1 cellular context compared by ENCODE assay signal in the genomic region with DNA sequence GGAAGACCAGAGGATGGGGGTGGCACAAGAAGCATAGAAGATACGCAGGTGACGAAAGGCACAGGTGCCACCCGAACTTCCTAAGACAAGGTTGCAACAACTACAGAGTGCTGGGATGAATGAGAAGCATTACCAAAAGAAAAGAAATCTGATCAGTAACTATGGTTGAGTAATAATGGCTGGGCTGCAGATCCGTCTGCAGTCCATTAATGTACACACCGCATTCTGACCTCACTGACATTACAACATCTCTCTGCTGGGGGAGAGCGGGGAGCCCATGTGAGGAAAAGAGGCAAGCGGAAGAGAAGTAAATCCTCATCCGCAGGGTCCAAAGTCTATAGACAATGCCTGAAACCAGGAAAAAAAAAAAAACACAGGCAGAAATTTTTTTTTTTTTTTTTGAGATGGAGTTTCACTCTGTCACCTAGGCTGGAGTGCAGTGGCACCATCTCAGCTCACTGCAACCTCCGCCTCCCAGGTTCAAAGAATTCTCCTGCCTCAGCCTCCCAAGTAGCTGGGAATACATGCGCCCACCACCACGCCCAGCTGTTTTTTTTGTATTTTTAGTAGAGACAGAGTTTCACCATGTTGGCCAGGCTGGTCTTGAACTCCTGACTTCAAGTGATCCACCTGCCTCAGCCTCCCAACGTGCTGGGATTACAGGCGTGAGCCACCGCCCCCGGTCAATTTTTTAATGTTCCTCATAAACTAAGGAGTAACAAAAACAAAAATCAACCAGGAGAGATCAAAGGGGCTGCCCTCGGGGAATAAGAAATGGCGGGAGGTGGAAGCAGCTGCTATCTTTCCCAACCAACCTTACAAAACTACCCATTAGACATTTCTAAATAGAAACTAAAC.
TF ChIP-seq lines count a peak whose summit lies in the region.
"Not testable (repeated sequence)": the region's sequence is repeated elsewhere in the genome, so short reads cannot be mapped to it uniquely, and the experiment has no call there.

No MANE protein-coding gene starts in this region.

TF ChIP-seq in HepG2, 621 proteins besides CTCF, POLR2A, EP300 and RAD21 (continues in another document):
- TF ChIP-seq DRAP1 (CRISPR knock-in tag; IDR thresholded peaks at IDR 0.05) (0 out of 2 replicates have a peak, but pooled peaks have one; percentile 49), MED1 (CRISPR knock-in tag; IDR thresholded peaks at IDR 0.05) (peak; percentile 95), HHEX (CRISPR knock-in tag; IDR thresholded peaks at IDR 0.05) (peak; percentile 27; the same call in 1 of the 2 replicates), HMG20A (CRISPR knock-in tag; IDR thresholded peaks at IDR 0.05; ENCODE audit: borderline replicate concordance) (peak; percentile 83; the same call in 1 of the 2 replicates), SIN3A (IDR thresholded peaks at IDR 0.05; ENCODE audit: borderline replicate concordance, low read depth, low read length) (0 out of 2 replicates have a peak, but pooled peaks have one; percentile 34), SOX6 (CRISPR knock-in tag; IDR thresholded peaks at IDR 0.05) (peak; percentile 97), PPARG (CRISPR knock-in tag; conservative IDR thresholded peaks at IDR 0.05) (peak; percentile 77), STAT6 (CRISPR knock-in tag; IDR thresholded peaks at IDR 0.05; ENCODE audit: borderline replicate concordance) (peak; percentile 75; the same call in 1 of the 2 replicates), JUNB (CRISPR knock-in tag; IDR thresholded peaks at IDR 0.05; ENCODE audit: borderline replicate concordance) (0 out of 2 replicates have a peak, but pooled peaks have one; percentile 37), MIER2 (CRISPR knock-in tag; IDR thresholded peaks at IDR 0.05) (0 out of 2 replicates have a peak, but pooled peaks have one; percentile 20), ZNF878 (CRISPR knock-in tag; IDR thresholded peaks at IDR 0.05) (peak; percentile 81; the same call in 1 of the 2 replicates), ZSCAN9 (CRISPR knock-in tag; IDR thresholded peaks at IDR 0.05; ENCODE audit: borderline replicate concordance) (peak; percentile 64; the same call in 1 of the 2 replicates), IKZF5 (CRISPR knock-in tag; IDR thresholded peaks at IDR 0.05) (peak; percentile 87; the same call in 1 of the 2 replicates), ZKSCAN8 (CRISPR knock-in tag; IDR thresholded peaks at IDR 0.05; ENCODE audit: borderline replicate concordance) (peak; percentile 61; the same call in 1 of the 2 replicates), MLX (CRISPR knock-in tag; IDR thresholded peaks at IDR 0.05) (peak; percentile 59), KDM5A (IDR thresholded peaks at IDR 0.05; ENCODE audit: borderline replicate concordance, low read length) (0 out of 2 replicates have a peak, but pooled peaks have one; percentile 21), ARID3A (IDR thresholded peaks at IDR 0.05; ENCODE audit: low read depth, low read length) (peak; percentile 91), PITX1 (CRISPR knock-in tag; IDR thresholded peaks at IDR 0.05) (peak; percentile 95), SP140L (CRISPR knock-in tag; IDR thresholded peaks at IDR 0.05; ENCODE audit: borderline replicate concordance) (0 out of 2 replicates have a peak, but pooled peaks have one; percentile 54), ZFP36L1 (CRISPR knock-in tag; IDR thresholded peaks at IDR 0.05) (0 out of 2 replicates have a peak, but pooled peaks have one; percentile 46), TBX2 (CRISPR knock-in tag; IDR thresholded peaks at IDR 0.05; ENCODE audit: borderline replicate concordance) (peak; percentile 43; the same call in 1 of the 2 replicates), ARID5B (CRISPR knock-in tag; IDR thresholded peaks at IDR 0.05) (peak; percentile 95), MYC (CRISPR knock-in tag; IDR thresholded peaks at IDR 0.05; ENCODE audit: borderline replicate concordance) (0 out of 2 replicates have a peak, but pooled peaks have one; percentile 20), KMT2B (CRISPR knock-in tag; IDR thresholded peaks at IDR 0.05) (peak; percentile 51; the same call in 1 of the 2 replicates), ERF (CRISPR knock-in tag; IDR thresholded peaks at IDR 0.05) (peak; percentile 91), JUN (CRISPR knock-in tag; IDR thresholded peaks at IDR 0.05) (peak; percentile 82), NR2F6 (IDR thresholded peaks at IDR 0.05) (peak; percentile 87), NR2F6 (CRISPR knock-in tag; IDR thresholded peaks at IDR 0.05) (peak; percentile 92), RBAK (CRISPR knock-in tag; IDR thresholded peaks at IDR 0.05) (peak; percentile 56; the same call in 1 of the 2 replicates), KAT8 (CRISPR knock-in tag; IDR thresholded peaks at IDR 0.05) (peak; percentile 72), EHMT2 (IDR thresholded peaks at IDR 0.05; ENCODE audit: borderline replicate concordance, low read depth, low read length) (peak; percentile 53; the same call in 1 of the 2 replicates), RARA (CRISPR knock-in tag; IDR thresholded peaks at IDR 0.05) (peak; percentile 93), HNF1B (CRISPR knock-in tag; IDR thresholded peaks at IDR 0.05) (peak; percentile 71), FOXJ3 (CRISPR knock-in tag; IDR thresholded peaks at IDR 0.05; ENCODE audit: borderline replicate concordance) (peak; percentile 89; the same call in 1 of the 2 replicates)
- TF ChIP-seq SOX6 (IDR thresholded peaks at IDR 0.05): not testable (repeated sequence)
- TF ChIP-seq, protein P1, sequence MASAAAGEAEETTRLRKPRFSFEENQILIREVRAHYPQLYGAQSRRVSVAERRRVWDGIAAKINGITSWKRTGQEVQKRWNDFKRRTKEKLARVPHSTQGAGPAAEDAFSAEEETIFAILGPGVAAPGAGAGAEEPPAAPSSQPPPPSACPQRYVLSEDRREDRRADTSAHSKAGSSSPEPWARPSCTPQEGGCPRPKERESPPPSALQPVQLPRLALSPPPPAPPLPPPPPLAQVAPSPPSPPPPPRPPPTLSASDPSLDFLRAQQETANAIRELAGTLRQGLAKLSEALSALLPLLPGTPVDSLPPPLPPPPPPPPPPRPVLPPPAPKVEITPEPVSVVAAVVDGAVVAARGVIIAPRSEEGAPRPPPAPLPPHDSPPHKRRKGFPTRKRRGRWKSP (CRISPR knock-in tag; IDR thresholded peaks at IDR 0.05): peak; percentile 70; the same call in 1 of the 2 replicates
- TF ChIP-seq, protein P2, sequence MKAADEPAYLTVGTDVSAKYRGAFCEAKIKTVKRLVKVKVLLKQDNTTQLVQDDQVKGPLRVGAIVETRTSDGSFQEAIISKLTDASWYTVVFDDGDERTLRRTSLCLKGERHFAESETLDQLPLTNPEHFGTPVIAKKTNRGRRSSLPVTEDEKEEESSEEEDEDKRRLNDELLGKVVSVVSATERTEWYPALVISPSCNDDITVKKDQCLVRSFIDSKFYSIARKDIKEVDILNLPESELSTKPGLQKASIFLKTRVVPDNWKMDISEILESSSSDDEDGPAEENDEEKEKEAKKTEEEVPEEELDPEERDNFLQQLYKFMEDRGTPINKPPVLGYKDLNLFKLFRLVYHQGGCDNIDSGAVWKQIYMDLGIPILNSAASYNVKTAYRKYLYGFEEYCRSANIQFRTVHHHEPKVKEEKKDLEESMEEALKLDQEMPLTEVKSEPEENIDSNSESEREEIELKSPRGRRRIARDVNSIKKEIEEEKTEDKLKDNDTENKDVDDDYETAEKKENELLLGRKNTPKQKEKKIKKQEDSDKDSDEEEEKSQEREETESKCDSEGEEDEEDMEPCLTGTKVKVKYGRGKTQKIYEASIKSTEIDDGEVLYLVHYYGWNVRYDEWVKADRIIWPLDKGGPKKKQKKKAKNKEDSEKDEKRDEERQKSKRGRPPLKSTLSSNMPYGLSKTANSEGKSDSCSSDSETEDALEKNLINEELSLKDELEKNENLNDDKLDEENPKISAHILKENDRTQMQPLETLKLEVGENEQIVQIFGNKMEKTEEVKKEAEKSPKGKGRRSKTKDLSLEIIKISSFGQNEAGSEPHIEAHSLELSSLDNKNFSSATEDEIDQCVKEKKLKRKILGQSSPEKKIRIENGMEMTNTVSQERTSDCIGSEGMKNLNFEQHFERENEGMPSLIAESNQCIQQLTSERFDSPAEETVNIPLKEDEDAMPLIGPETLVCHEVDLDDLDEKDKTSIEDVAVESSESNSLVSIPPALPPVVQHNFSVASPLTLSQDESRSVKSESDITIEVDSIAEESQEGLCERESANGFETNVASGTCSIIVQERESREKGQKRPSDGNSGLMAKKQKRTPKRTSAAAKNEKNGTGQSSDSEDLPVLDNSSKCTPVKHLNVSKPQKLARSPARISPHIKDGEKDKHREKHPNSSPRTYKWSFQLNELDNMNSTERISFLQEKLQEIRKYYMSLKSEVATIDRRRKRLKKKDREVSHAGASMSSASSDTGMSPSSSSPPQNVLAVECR (CRISPR knock-in tag; IDR thresholded peaks at IDR 0.05; ENCODE audit: borderline replicate concordance): peak; percentile 84; the same call in 1 of the 2 replicates
